ENCODE assay signal across 9 cellular contexts in the genomic region with DNA sequence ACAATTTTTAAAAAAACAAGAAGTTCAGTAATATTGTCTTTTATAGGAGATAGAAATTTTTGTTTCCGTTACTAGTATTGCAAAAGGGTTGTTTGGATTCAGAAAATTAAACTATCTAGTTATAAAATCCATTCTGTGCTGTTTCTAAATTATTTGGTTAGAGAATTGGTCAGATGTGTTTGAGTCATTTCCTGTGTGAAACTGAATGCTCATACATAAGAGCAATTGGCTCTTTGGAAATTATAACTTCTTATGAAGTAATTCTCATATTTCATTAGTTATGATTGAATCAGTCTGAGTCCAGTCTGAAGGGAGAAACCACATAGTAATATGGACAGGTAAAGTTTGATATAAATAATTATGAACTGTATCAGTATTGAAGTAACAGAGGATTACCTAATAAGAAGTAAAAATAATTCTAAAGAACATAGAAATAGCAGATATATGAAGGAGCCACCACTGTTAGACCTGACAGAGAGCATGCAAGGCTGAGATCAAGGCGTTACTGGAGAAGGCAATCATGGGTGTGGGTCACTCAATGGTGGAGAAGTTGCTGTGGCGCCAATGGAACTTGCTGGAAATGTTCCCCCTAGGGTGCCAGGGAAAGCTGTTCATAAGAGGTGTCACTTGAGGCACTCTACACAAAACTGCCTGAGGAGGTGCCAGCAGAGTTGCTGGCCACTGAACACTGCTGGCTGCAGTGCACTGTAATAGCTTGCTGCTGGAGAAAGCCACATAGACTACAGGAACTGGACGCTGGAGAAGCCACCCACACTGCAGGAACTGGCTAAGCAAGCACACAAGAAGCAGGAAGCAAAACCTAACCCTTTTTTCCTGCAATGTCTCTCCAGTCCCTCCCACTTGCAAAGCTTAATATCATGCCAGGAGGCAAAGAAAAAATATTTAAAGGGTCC. TPM values are rescaled to one million over a fixed set of nuclear protein-coding genes. Genes with fewer than 3 reads are reported as not detected.
A peak's percentile ranks its signal among the peaks of the same experiment; 100 is the strongest.
DNase-seq lines count a peak whose midpoint lies in the region; ATAC-seq and TF ChIP-seq lines count a peak whose summit lies in the region.
"Had no signal": no experiment of that assay in that cellular context is flagged by ENCODE, and none has a peak within 500 bp of the region (broad histone marks: within the 10 kb centered on the region; RNA-seq: fewer than 3 reads in every experiment).

No MANE protein-coding gene starts in this region.

- H3K4me3 ChIP-seq in SK-N-SH (ENCODE audit: low read depth in 2 of 2, low read length in 1 of 2): peak overlapping the region in 1 of 2 experiments; percentile 27; a peak in 1 of 4 replicates

- 37% methylated on average over 4 of the region's 4 CpGs for WGBS in SK-N-SH (ENCODE audit: low lambda C conversion rate)

- no peak overlapping the region for H3K9ac ChIP-seq in SK-N-SH

- DNase-seq in SK-N-SH (no peak), foreskin keratinocyte (peak in 1 of 2 donors; percentile 51), NCI-H526 (lab: John Stamatoyannopoulos, UW) (no peak), GM19240 (ENCODE audit: insufficient read length, low spot score) (no peak)
- no peak for DNase-seq in stimulated activated effector memory CD8-positive, alpha-beta T cell treated with anti-CD3 and anti-CD28 coated beads, Interleukin-12 subunit alpha, Interleukin-12 subunit beta, amount 100 ng/mL, for 72 hours (ENCODE audit: low spot score in 2 of 2)

- H3K9me3 ChIP-seq in SK-N-SH: no peaks in the 10 kb centered on the region

- CTCF ChIA-PET in SK-N-SH (lab: Yijun Ruan, JAX): interaction anchor here (0.9 to 1.5 kb wide), 4 partner anchors 29 to 41 kb away, joined by 3 to 4 read pairs (median 3); no protein-coding TSS in a partner anchor

- H3F3A ChIP-seq in SK-N-SH (replicated peaks; ENCODE audit: insufficient read depth): peaks cover 28% of the 10 kb centered on the region

- no peaks in the 10 kb centered on the region for H4K20me1 ChIP-seq in SK-N-SH (ENCODE audit: insufficient read depth)

- no peaks in the 10 kb centered on the region for H3K36me3 ChIP-seq in SK-N-SH (replicated peaks in 1 of 2; ENCODE audit: control insufficient read depth in 1 of 2, insufficient read depth in 2 of 2, low read length in 1 of 2)

- no peak for TF ChIP-seq RAD21 in SK-N-SH (IDR thresholded peaks at IDR 0.05; ENCODE audit: low read length)

- peaks cover 0 to 19% of the 10 kb centered on the region in 2 experiments; a peak in 3 of 4 replicates for H3K4me1 ChIP-seq in SK-N-SH (ENCODE audit: control insufficient read depth in 1 of 2, insufficient read depth in 2 of 2, low read depth in 1 of 2, low read length in 1 of 2)
- peaks cover 8% of the 10 kb centered on the region for H3K4me1 ChIP-seq in foreskin keratinocyte

- H3K4me1 Mint-ChIP-seq in stimulated activated effector memory CD8-positive, alpha-beta T cell treated with anti-CD3 and anti-CD28 coated beads, Interleukin-12 subunit alpha, Interleukin-12 subunit beta, amount 100 ng/mL, for 72 hours: peaks cover 9% of the 10 kb centered on the region

- peak in 1 of 2 experiments; percentile 41; a peak in 1 of 4 replicates for TF ChIP-seq EP300 in SK-N-SH (IDR thresholded peaks at IDR 0.05; ENCODE audit: borderline replicate concordance in 1 of 2, low read depth in 1 of 2, low read length in 1 of 2)

- no peaks in the 10 kb centered on the region for H3K9me3 Mint-ChIP-seq in stimulated activated effector memory CD8-positive, alpha-beta T cell treated with anti-CD3 and anti-CD28 coated beads, Interleukin-12 subunit alpha, Interleukin-12 subunit beta, amount 100 ng/mL, for 72 hours

- H3K27me3 ChIP-seq in SK-N-SH (ENCODE audit: insufficient read depth) (no peaks in the 10 kb centered on the region), foreskin keratinocyte (no peaks in the 10 kb centered on the region)

- H2AFZ ChIP-seq in SK-N-SH (ENCODE audit: low read depth): peak overlapping the region; percentile 78; the same call in 1 of the 2 replicates

- H3K36me3 Mint-ChIP-seq in stimulated activated effector memory CD8-positive, alpha-beta T cell treated with anti-CD3 and anti-CD28 coated beads, Interleukin-12 subunit alpha, Interleukin-12 subunit beta, amount 100 ng/mL, for 72 hours: no peaks in the 10 kb centered on the region

- POLR2A ChIA-PET in SK-N-SH (lab: Yijun Ruan, JAX): no interaction called here

- ATAC-seq in GM18861 (IDR thresholded peaks at IDR 0.05; ENCODE audit: unreplicated experiment) (peak; percentile 57), HG02970 (IDR thresholded peaks at IDR 0.05; ENCODE audit: low FRiP score, unreplicated experiment) (peak; percentile 57), foreskin keratinocyte (peak; percentile 71), HG03097 (IDR thresholded peaks at IDR 0.05; ENCODE audit: low FRiP score, unreplicated experiment) (no peak)
- ATAC-seq in stimulated activated effector memory CD8-positive, alpha-beta T cell treated with anti-CD3 and anti-CD28 coated beads, Interleukin-12 subunit alpha, Interleukin-12 subunit beta, amount 100 ng/mL, for 72 hours: peak; percentile 80

- H3K27ac ChIP-seq in SK-N-SH (ENCODE audit: low read depth in 2 of 2, low read length in 1 of 2) (peak overlapping the region in 1 of 2 experiments; percentile 79; a peak in 2 of 4 replicates), foreskin keratinocyte (no peak overlapping the region)
- H3K27ac ChIP-seq: VCaP had no signal

- no peak overlapping the region for H3K4me3 Mint-ChIP-seq in stimulated activated effector memory CD8-positive, alpha-beta T cell treated with anti-CD3 and anti-CD28 coated beads, Interleukin-12 subunit alpha, Interleukin-12 subunit beta, amount 100 ng/mL, for 72 hours

- H3K27ac Mint-ChIP-seq in stimulated activated effector memory CD8-positive, alpha-beta T cell treated with anti-CD3 and anti-CD28 coated beads, Interleukin-12 subunit alpha, Interleukin-12 subunit beta, amount 100 ng/mL, for 72 hours: no peak overlapping the region

- no peaks in the 10 kb centered on the region for H3K79me2 ChIP-seq in SK-N-SH (ENCODE audit: insufficient read depth)

- TF ChIP-seq CTCF in SK-N-SH (IDR thresholded peaks at IDR 0.05) (no peak), foreskin keratinocyte (conservative IDR thresholded peaks at IDR 0.05) (no peak)

- H3K4me2 ChIP-seq in SK-N-SH: peak overlapping the region; percentile 78

- H3K9me2 ChIP-seq in SK-N-SH: no peaks in the 10 kb centered on the region

TF ChIP-seq in SK-N-SH, 30 proteins besides CTCF, POLR2A, EP300 and RAD21 (continues in another document):
- TF ChIP-seq ELF1 (IDR thresholded peaks at IDR 0.05) (no peak), SIN3A (IDR thresholded peaks at IDR 0.05; ENCODE audit: borderline replicate concordance, low read depth, low read length) (no peak), POLR2AphosphoS5 (IDR thresholded peaks at IDR 0.05; ENCODE audit: low read depth, low read length) (no peak), RXRA (IDR thresholded peaks at IDR 0.05; ENCODE audit: borderline replicate concordance, low read depth) (0 out of 2 replicates have a peak, but pooled peaks have one; percentile 9), EZH2phosphoT487 (IDR thresholded peaks at IDR 0.05; ENCODE audit: borderline replicate concordance, low read depth) (no peak), GABPA (IDR thresholded peaks at IDR 0.05; ENCODE audit: low read depth) (no peak), FOXJ3 (CRISPR knock-in tag; IDR thresholded peaks at IDR 0.05) (no peak), RFX5 (IDR thresholded peaks at IDR 0.05; ENCODE audit: low read length) (no peak), MEF2A (IDR thresholded peaks at IDR 0.05; ENCODE audit: borderline replicate concordance, low read depth) (no peak), RCOR1 (IDR thresholded peaks at IDR 0.05; ENCODE audit: low read length) (no peak), GATA2 (CRISPR knock-in tag; IDR thresholded peaks at IDR 0.05) (no peak), FOXM1 (IDR thresholded peaks at IDR 0.05; ENCODE audit: low read depth) (0 out of 2 replicates have a peak, but pooled peaks have one; percentile 19), NRF1 (IDR thresholded peaks at IDR 0.05; ENCODE audit: low read depth, low read length) (no peak), TCF12 (IDR thresholded peaks at IDR 0.05) (peak; percentile 61), SMC3 (IDR thresholded peaks at IDR 0.05; ENCODE audit: low read depth, low read length) (no peak), CHD2 (IDR thresholded peaks at IDR 0.05; ENCODE audit: low read length, partially characterized antibody) (no peak)
- TF ChIP-seq, protein P1, sequence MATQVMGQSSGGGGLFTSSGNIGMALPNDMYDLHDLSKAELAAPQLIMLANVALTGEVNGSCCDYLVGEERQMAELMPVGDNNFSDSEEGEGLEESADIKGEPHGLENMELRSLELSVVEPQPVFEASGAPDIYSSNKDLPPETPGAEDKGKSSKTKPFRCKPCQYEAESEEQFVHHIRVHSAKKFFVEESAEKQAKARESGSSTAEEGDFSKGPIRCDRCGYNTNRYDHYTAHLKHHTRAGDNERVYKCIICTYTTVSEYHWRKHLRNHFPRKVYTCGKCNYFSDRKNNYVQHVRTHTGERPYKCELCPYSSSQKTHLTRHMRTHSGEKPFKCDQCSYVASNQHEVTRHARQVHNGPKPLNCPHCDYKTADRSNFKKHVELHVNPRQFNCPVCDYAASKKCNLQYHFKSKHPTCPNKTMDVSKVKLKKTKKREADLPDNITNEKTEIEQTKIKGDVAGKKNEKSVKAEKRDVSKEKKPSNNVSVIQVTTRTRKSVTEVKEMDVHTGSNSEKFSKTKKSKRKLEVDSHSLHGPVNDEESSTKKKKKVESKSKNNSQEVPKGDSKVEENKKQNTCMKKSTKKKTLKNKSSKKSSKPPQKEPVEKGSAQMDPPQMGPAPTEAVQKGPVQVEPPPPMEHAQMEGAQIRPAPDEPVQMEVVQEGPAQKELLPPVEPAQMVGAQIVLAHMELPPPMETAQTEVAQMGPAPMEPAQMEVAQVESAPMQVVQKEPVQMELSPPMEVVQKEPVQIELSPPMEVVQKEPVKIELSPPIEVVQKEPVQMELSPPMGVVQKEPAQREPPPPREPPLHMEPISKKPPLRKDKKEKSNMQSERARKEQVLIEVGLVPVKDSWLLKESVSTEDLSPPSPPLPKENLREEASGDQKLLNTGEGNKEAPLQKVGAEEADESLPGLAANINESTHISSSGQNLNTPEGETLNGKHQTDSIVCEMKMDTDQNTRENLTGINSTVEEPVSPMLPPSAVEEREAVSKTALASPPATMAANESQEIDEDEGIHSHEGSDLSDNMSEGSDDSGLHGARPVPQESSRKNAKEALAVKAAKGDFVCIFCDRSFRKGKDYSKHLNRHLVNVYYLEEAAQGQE (IDR thresholded peaks at IDR 0.05; ENCODE audit: low read depth, low read length): no peak

RNA-seq across cellular contexts. Expression of a gene that starts 18.0 kb away (rescaled TPM):
- 36.9 and 57.8 TPM in 2 replicates for polyA plus RNA-seq in SK-N-SH (2012; rRNA removed)
- 42.3 and 46.7 TPM in 2 replicates for polyA plus RNA-seq in SK-N-SH (2012; cell fraction: cytosol; rRNA removed)
- polyA plus RNA-seq in SK-N-SH (2012; cell fraction: nucleus; rRNA removed): 60.8 and 125 TPM in 2 replicates
- total RNA-seq in foreskin keratinocyte: 1.2 and 3.0 TPM in 2 replicates
- 0.40 and 1.7 TPM in 2 replicates for polyA plus RNA-seq in foreskin keratinocyte

RNA-seq across cellular contexts. Expression of a gene that starts 57.2 kb away (rescaled TPM):
- polyA plus RNA-seq in SK-N-SH (2012; rRNA removed) (0.84 and 1.0 TPM in 2 replicates), foreskin keratinocyte (12.1 and 14.5 TPM in 2 replicates)
- polyA plus RNA-seq in SK-N-SH (2012; cell fraction: cytosol; rRNA removed): 1.9 TPM in 2 replicates
- 1.3 and 1.6 TPM in 2 replicates for polyA plus RNA-seq in SK-N-SH (2012; cell fraction: nucleus; rRNA removed)
- 29.7 and 37.9 TPM in 2 replicates for total RNA-seq in foreskin keratinocyte

Comparison
In these comparisons a context has a peak if more than half of its experiments do, and no peak if none do; other contexts are left out.
1. RNA of a gene that starts 18.0 kb away (polyA plus RNA-seq): 36.9 to 125 TPM in SK-N-SH; 0.40 to 1.7 TPM in foreskin keratinocyte; every median in the first group is over 10 times any median in the second.